Comparison of ENCODE assay signal across 9 cellular contexts in the genomic region with DNA sequence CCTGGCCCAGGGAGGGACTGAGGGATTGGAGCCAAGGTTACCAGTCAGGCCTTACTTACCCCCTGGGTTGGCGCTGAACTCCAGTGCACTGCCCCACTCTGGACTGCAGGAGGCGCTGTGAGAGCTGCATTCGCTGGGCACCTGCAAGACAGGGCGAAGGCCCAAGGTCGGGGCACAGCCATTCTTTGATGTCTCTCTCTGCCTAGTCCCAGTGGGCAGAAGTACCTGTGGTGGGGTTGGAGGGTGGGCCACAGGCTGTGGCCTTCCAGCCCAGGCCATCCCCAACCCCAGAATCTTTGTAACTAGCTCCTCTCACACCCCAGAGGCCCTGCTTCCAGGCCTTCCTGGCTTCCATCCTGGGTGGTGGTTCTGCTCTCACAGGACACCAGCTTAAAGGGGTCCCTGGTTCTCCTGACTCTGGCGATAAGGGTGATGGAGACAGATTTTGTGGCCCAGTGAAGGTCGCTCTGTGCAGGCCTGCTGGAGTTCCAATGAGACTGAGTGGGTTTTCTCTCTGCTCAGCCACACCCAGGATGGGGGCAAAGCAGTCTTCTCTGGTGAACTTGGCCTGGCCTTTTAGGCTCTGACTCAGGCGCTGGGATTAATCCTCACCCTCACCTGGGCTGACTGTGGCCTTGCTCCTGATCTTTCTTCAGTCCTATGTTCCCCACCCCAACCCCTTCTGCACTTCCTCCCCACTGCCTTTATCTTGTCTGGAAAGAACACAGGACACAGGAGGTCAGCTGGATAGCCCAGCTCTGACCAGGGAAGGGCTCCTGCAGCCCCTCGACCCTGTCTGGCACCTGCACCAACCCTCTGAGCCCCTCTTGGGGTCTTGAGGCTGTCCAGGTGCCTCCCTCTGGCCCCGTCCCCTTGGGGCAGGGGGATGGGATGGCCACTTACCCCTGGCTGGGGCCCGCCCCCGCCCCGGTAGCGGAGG. TPM values are rescaled to one million over a fixed set of nuclear protein-coding genes. Genes with fewer than 3 reads are reported as not detected.
DNase-seq lines count a peak whose midpoint lies in the region; TF ChIP-seq lines count a peak whose summit lies in the region.
"Had no signal": no experiment of that assay in that cellular context is flagged by ENCODE, and none has a peak within 500 bp of the region (broad histone marks: within the 10 kb centered on the region; RNA-seq: fewer than 3 reads in every experiment).

No MANE protein-coding gene starts in this region.

- H3K4me3 ChIP-seq in tibial nerve = no peak overlapping the region

- no peaks in the 10 kb centered on the region for H3K36me3 ChIP-seq in tibial nerve

- no peak overlapping the region for H3K27ac ChIP-seq in tibial nerve

- H3K27me3 ChIP-seq in tibial nerve = peaks cover 0 to 8% of the 10 kb centered on the region in 2 donors

- TF ChIP-seq CTCF in tibial nerve (IDR thresholded peaks at IDR 0.05) = no peak

- TF ChIP-seq POLR2A in erythroblast (IDR thresholded peaks at IDR 0.05; ENCODE audit: low read length) = no peak
- no peak for TF ChIP-seq POLR2A in tibial nerve (IDR thresholded peaks at IDR 0.05)

- no peaks in the 10 kb centered on the region for H3K4me1 ChIP-seq in tibial nerve

- DNase-seq in activated CD8-positive, alpha-beta memory T cell treated with anti-CD3 and anti-CD28 coated beads, Interleukin-2, amount 50 U/mL, for 48 hours = peak; percentile 83
- DNase-seq in activated CD8-positive, alpha-beta memory T cell treated with anti-CD3 and anti-CD28 coated beads for 24 hours = no peak
- DNase-seq in OCI-M1 (lab: John Stamatoyannopoulos, UW) = peak; percentile 20
- peak; percentile 31 to 47 for DNase-seq in erythroblast (lab: John Stamatoyannopoulos, UW)
- DNase-seq in stimulated activated CD8-positive, alpha-beta memory T cell treated with anti-CD3 and anti-CD28 coated beads, Interleukin-7, amount 100 ng/mL, for 48 hours (ENCODE audit: extremely low read depth in 1 of 2, low read depth in 1 of 2) = peak; percentile 5 to 9
- DNase-seq in tibial nerve (ENCODE audit: low spot score in 2 of 2) = no peak
- DNase-seq in T1000 (lab: John Stamatoyannopoulos, UW) = no peak
- DNase-seq in NCI-H2029 treated with DMSO at 0.1 percent for 48 hours (lab: John Stamatoyannopoulos, UW) = no peak

- H3K9me3 ChIP-seq in tibial nerve = no peaks in the 10 kb centered on the region

- 82 to 94% methylated on average over 10 to 14 of the region's 14 CpGs for WGBS in tibial nerve, 2 donors

- TF ChIP-seq EP300 in tibial nerve (IDR thresholded peaks at IDR 0.05) = no peak

RNA-seq across cellular contexts. Expression of a gene that starts 1.0 kb away (rescaled TPM):
- not detected for total RNA-seq in tibial nerve
- total RNA-seq: HT1080 had no signal

RNA-seq across cellular contexts. Expression of a gene that starts 42.7 kb away (rescaled TPM):
- 1 to 10 TPM in 2 of 4 donors, under 1 TPM in 2; 0.30 to 2.2 (median 0.96) TPM for total RNA-seq in tibial nerve

RNA-seq across cellular contexts. Expression of a gene that starts 58.6 kb away (rescaled TPM):
- total RNA-seq in tibial nerve = 10 to 100 TPM in 1 of 4 donors, under 1 TPM in 3; under 0.01 to 24.6 (median 0.30) TPM

Comparison
In these comparisons a context has a peak if more than half of its experiments do, and no peak if none do; other contexts are left out.
1. DNase-seq: peak in activated CD8-positive, alpha-beta memory T cell treated with anti-CD3 and anti-CD28 coated beads, Interleukin-2, amount 50 U/mL, for 48 hours (single experiment), OCI-M1 (single experiment), erythroblast (2 of 2) and stimulated activated CD8-positive, alpha-beta memory T cell treated with anti-CD3 and anti-CD28 coated beads, Interleukin-7, amount 100 ng/mL, for 48 hours (2 of 2); none in activated CD8-positive, alpha-beta memory T cell treated with anti-CD3 and anti-CD28 coated beads for 24 hours (single experiment), tibial nerve (0 of 2), T1000 (single experiment) and NCI-H2029 treated with DMSO at 0.1 percent for 48 hours (single experiment).